11 cellular contexts compared by ENCODE assay signal in the genomic region with DNA sequence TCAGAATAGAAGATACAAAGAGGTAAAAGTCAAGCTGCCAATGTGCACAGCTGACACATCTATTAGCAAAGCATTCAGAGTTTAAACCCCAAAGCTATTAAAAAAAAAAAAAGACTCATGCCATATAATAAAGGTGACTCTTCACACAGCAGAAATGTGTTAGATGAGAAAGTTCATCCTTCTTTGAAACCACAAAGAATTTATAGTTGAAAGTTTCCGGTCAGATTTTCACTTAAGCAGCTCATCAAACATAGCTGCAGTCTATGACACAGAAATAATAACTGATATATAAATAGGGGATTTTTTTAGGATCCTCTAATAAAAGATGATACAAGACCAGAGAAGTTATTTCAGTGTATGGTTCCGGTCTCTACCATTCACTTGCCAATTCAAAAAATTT.
DNase-seq lines count a peak whose midpoint lies in the region; FAIRE-seq and TF ChIP-seq lines count a peak whose summit lies in the region.
"Had no signal": no experiment of that assay in that cellular context is flagged by ENCODE, and none has a peak within 500 bp of the region (broad histone marks: within the 10 kb centered on the region; RNA-seq: fewer than 3 reads in every experiment).

No MANE protein-coding gene starts in this region.

- H3K4me1 ChIP-seq in GM23248 (ENCODE audit: insufficient read depth) (peaks cover 91% of the 10 kb centered on the region), keratinocyte (ENCODE audit: control insufficient read depth, extremely low read depth, insufficient read depth, low read length) (peaks cover 95% of the 10 kb centered on the region)

- peak overlapping the region; percentile 64 for H3K9ac ChIP-seq in GM23248
- H3K9ac ChIP-seq in keratinocyte (ENCODE audit: control insufficient read depth, extremely low read depth, insufficient read depth, low read length), result peak overlapping the region; percentile 82

- TF ChIP-seq CTCF in keratinocyte (optimal IDR thresholded peaks at IDR 0.05 in 1 of 3, IDR thresholded peaks at IDR 0.05 in 1 of 3, conservative IDR thresholded peaks at IDR 0.05 in 1 of 3; ENCODE audit: extremely low read depth in 1 of 3, insufficient read depth in 2 of 3, low read length in 3 of 3), result no peak

- H3K4me1 Mint-ChIP-seq in T-helper 2 cell treated with Interferon-gamma antibody and Interleukin-4, amounts not matched to agents 5 μg/mL and 100 μg/mL, for 36 hours (ENCODE audit: low read depth), result peaks cover 34% of the 10 kb centered on the region

- H3K36me3 Mint-ChIP-seq in T-helper 2 cell treated with Interferon-gamma antibody and Interleukin-4, amounts not matched to agents 5 μg/mL and 100 μg/mL, for 36 hours (ENCODE audit: low read depth), result no peaks in the 10 kb centered on the region
- H3K36me3 Mint-ChIP-seq: activated naive CD4-positive, alpha-beta T cell treated with anti-CD3 and anti-CD28 coated beads, Interleukin-2, amount 10 ng/mL, durations not matched to agents 7 days and 5 days; stimulated activated memory B cell treated with anti-CD40 and anti-IgM and Interleukin-4, amounts not matched to agents 10 μg/mL and 1 μg/mL and 100 μg/mL, for 72 hours had no signal

- H3K36me3 ChIP-seq in GM23248 (ENCODE audit: low read depth), result no peaks in the 10 kb centered on the region
- no peaks in the 10 kb centered on the region for H3K36me3 ChIP-seq in keratinocyte (ENCODE audit: control insufficient read depth in 2 of 2, extremely low read depth in 1 of 2, insufficient read depth in 2 of 2, low read length in 2 of 2)

- H2AFZ ChIP-seq in GM23248 (no peak overlapping the region), keratinocyte (ENCODE audit: control insufficient read depth, low read length) (no peak overlapping the region)

- H3K79me2 ChIP-seq in GM23248 (ENCODE audit: insufficient read depth), result peaks cover 78% of the 10 kb centered on the region
- H3K79me2 ChIP-seq in keratinocyte (ENCODE audit: control insufficient read depth, insufficient read depth, low read length), result peaks cover 30% of the 10 kb centered on the region

- FAIRE-seq in keratinocyte (lab: Jason Lieb, UNC), result no peak

- H3K4me2 ChIP-seq in GM23248 (ENCODE audit: unreplicated experiment) (peak overlapping the region; percentile 58), keratinocyte (ENCODE audit: control insufficient read depth, extremely low read depth, insufficient read depth, low read depth, low read length) (peak overlapping the region; percentile 88)

- H3K4me3 Mint-ChIP-seq in T-helper 2 cell treated with Interferon-gamma antibody and Interleukin-4, amounts not matched to agents 5 μg/mL and 100 μg/mL, for 36 hours, result peak overlapping the region; percentile 3
- H3K4me3 Mint-ChIP-seq: activated naive CD4-positive, alpha-beta T cell treated with anti-CD3 and anti-CD28 coated beads, Interleukin-2, amount 10 ng/mL, durations not matched to agents 7 days and 5 days; stimulated activated memory B cell treated with anti-CD40 and anti-IgM and Interleukin-4, amounts not matched to agents 10 μg/mL and 1 μg/mL and 100 μg/mL, for 72 hours had no signal

- H3K27me3 Mint-ChIP-seq in T-helper 2 cell treated with Interferon-gamma antibody and Interleukin-4, amounts not matched to agents 5 μg/mL and 100 μg/mL, for 36 hours (ENCODE audit: low read depth), result peaks cover 12% of the 10 kb centered on the region
- H3K27me3 Mint-ChIP-seq: stimulated activated memory B cell treated with anti-CD40 and anti-IgM and Interleukin-4, amounts not matched to agents 10 μg/mL and 1 μg/mL and 100 μg/mL, for 72 hours had no signal

- DNase-seq in A172 (ENCODE audit: low spot score), result peak; percentile 87
- DNase-seq in GM23248, result peak; percentile 55
- no peak for DNase-seq in T-helper 2 cell treated with Interferon-gamma antibody and Interleukin-4, amounts not matched to agents 5 μg/mL and 100 μg/mL, for 36 hours (ENCODE audit: low spot score)
- no peak for DNase-seq in keratinocyte (ENCODE audit: low read depth, low spot score)
- no peak for DNase-seq in G401 (ENCODE audit: low spot score)
- DNase-seq in NOMO-1 (lab: John Stamatoyannopoulos, UW; ENCODE audit: unreplicated experiment in 2 of 2), result no peak
- no peak for DNase-seq in NCI-H524 treated with DMSO at 0.1 percent for 48 hours (lab: John Stamatoyannopoulos, UW)
- DNase-seq in DMS114 treated with DMSO at 0.1 percent for 48 hours (lab: John Stamatoyannopoulos, UW; ENCODE audit: unreplicated experiment), result no peak
- DNase-seq: activated naive CD4-positive, alpha-beta T cell treated with anti-CD3 and anti-CD28 coated beads, Interleukin-2, amount 10 ng/mL, durations not matched to agents 7 days and 5 days; MV-4-11 had no signal

- H3K27me3 ChIP-seq in GM23248 (replicated peaks; ENCODE audit: insufficient read depth), result no peaks in the 10 kb centered on the region
- H3K27me3 ChIP-seq in keratinocyte (ENCODE audit: control insufficient read depth, extremely low read depth, insufficient read depth, low read length), result no peaks in the 10 kb centered on the region

- no peaks in the 10 kb centered on the region for H4K20me1 ChIP-seq in GM23248 (ENCODE audit: insufficient read depth)
- H4K20me1 ChIP-seq in keratinocyte (ENCODE audit: control insufficient read depth, extremely low read depth, insufficient read depth, low read length), result no peaks in the 10 kb centered on the region

- H3K9me3 Mint-ChIP-seq in T-helper 2 cell treated with Interferon-gamma antibody and Interleukin-4, amounts not matched to agents 5 μg/mL and 100 μg/mL, for 36 hours, result no peaks in the 10 kb centered on the region
- H3K9me3 Mint-ChIP-seq: activated naive CD4-positive, alpha-beta T cell treated with anti-CD3 and anti-CD28 coated beads, Interleukin-2, amount 10 ng/mL, durations not matched to agents 7 days and 5 days; stimulated activated memory B cell treated with anti-CD40 and anti-IgM and Interleukin-4, amounts not matched to agents 10 μg/mL and 1 μg/mL and 100 μg/mL, for 72 hours had no signal

- no peak overlapping the region for H3K27ac Mint-ChIP-seq in T-helper 2 cell treated with Interferon-gamma antibody and Interleukin-4, amounts not matched to agents 5 μg/mL and 100 μg/mL, for 36 hours
- H3K27ac Mint-ChIP-seq: activated naive CD4-positive, alpha-beta T cell treated with anti-CD3 and anti-CD28 coated beads, Interleukin-2, amount 10 ng/mL, durations not matched to agents 7 days and 5 days; stimulated activated memory B cell treated with anti-CD40 and anti-IgM and Interleukin-4, amounts not matched to agents 10 μg/mL and 1 μg/mL and 100 μg/mL, for 72 hours had no signal

- 4 to 6% methylated on average over 2 of the region's 2 CpGs for WGBS in GM23248 (ENCODE audit: low coverage in 1 of 2, low lambda C conversion rate in 2 of 2, missing lambda C conversion rate in 2 of 2), 2 experiments

- H3F3A ChIP-seq in GM23248 (ENCODE audit: insufficient read depth), result peaks cover 69% of the 10 kb centered on the region

- no peaks in the 10 kb centered on the region for H3K9me2 ChIP-seq in GM23248 (ENCODE audit: insufficient read depth)

- H3K9me3 ChIP-seq in GM23248 (ENCODE audit: low read depth) (no peaks in the 10 kb centered on the region), keratinocyte (ENCODE audit: control insufficient read depth, low read depth, low read length) (no peaks in the 10 kb centered on the region)

- H3K9me1 ChIP-seq in keratinocyte (ENCODE audit: control insufficient read depth, extremely low read depth, insufficient read depth, low read length), result no peaks in the 10 kb centered on the region

- H3K27ac ChIP-seq in GM23248, result peak overlapping the region; percentile 91
- peak overlapping the region; percentile 97 for H3K27ac ChIP-seq in keratinocyte (ENCODE audit: control insufficient read depth, insufficient read depth, low read length)

- in situ Hi-C loops in GM23248 (cut with MboI) (no loop called here), G401 (cut with HindIII; ENCODE audit: low sequenced_read_pairs) (no loop called here)

- H3K4me3 ChIP-seq in GM23248 (peak overlapping the region; percentile 23), keratinocyte (ENCODE audit: control insufficient read depth in 2 of 3, extremely low read depth in 1 of 3, insufficient read depth in 2 of 3, low read depth in 1 of 3, low read length in 3 of 3) (peak overlapping the region in 2 of 3 experiments; percentile 21 to 67)

- dilution Hi-C loops in keratinocyte (cut with MboI; ENCODE audit: extremely low pct_ligation_motif_present, low sequenced_read_pairs), result no loop called here

Comparison
In these comparisons a context has a peak if more than half of its experiments do, and no peak if none do; other contexts are left out.
1. DNase-seq: peak in A172 (single experiment) and GM23248 (single experiment); none in T-helper 2 cell treated with Interferon-gamma antibody and Interleukin-4, amounts not matched to agents 5 μg/mL and 100 μg/mL, for 36 hours (single experiment), keratinocyte (single experiment), G401 (single experiment), NOMO-1 (0 of 2), NCI-H524 treated with DMSO at 0.1 percent for 48 hours (single experiment) and DMS114 treated with DMSO at 0.1 percent for 48 hours (single experiment).